In the genomic region with DNA sequence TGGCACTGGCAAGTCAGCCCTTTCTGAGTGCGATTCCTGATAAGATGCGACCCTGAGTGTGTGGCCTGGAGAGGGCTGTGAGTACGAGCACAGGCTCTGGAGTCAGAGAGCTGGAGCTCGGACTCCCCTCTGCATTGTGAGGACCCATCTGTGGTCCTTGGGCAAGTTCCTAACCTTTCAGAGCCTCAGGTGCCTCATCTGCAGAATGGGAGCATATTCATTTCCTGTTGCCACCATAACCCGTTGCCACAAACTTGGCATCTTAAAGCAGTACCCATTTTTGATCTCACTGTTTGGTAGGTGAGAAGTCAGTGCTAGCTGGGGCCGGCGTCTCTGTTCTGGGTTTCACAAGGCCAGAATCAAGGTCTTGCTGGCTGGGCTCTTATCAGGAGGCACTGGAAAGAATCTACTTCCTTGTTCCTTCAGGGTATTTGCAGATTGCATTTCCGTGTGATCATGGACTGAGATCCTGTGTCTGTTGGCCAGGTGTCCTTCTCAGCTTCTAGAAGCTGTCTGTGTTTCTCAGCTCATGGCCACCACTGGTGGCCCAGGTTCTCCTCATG, we compare ENCODE assay signal across 14 cellular contexts. TPM values are rescaled to one million over a fixed set of nuclear protein-coding genes. Genes with fewer than 3 reads are reported as not detected.
DNase-seq lines count a peak whose midpoint lies in the region; ATAC-seq and TF ChIP-seq lines count a peak whose summit lies in the region.
"Had no signal": no experiment of that assay in that cellular context is flagged by ENCODE, and none has a peak within 500 bp of the region (broad histone marks: within the 10 kb centered on the region; RNA-seq: fewer than 3 reads in every experiment).

No MANE protein-coding gene starts in this region.

- H3K4me3 Mint-ChIP-seq in naive thymus-derived CD4-positive, alpha-beta T cell = peak overlapping the region in 7 of 10 donors; percentile 52 to 83 (median 76)
- H3K4me3 Mint-ChIP-seq: activated T-helper 1 cell treated with anti-CD3 and anti-CD28 coated beads, Interleukin-12 subunit alpha, Interleukin-12 subunit beta, Interleukin-2, Interleukin-4 antibody, amounts not matched to agents 30 ng/mL and 10 ng/mL and 1 ng/mL, durations not matched to agents 14 hours and 24 hours and 36 hours; naive B cell had no signal

- H3K9me3 Mint-ChIP-seq in naive thymus-derived CD4-positive, alpha-beta T cell = no peaks in the 10 kb centered on the region
- H3K9me3 Mint-ChIP-seq: activated T-helper 1 cell treated with anti-CD3 and anti-CD28 coated beads, Interleukin-12 subunit alpha, Interleukin-12 subunit beta, Interleukin-2, Interleukin-4 antibody, amounts not matched to agents 30 ng/mL and 10 ng/mL and 1 ng/mL, durations not matched to agents 14 hours and 24 hours and 36 hours; naive B cell had no signal

- intact Hi-C loops in heart left ventricle (cut with DNase I) = loop anchor here in 5 of 10 donors (5.0 to 10.0 kb wide), 5 partner anchors 54 to 187 kb away; partner anchors contain the start of gene GPRC5B (in 2 of the 5)
- intact Hi-C loops in left cardiac atrium (cut with DNase I) = no loop called here
- intact Hi-C loops in body of pancreas (cut with DNase I) = no loop called here
- intact Hi-C loops in naive thymus-derived CD4-positive, alpha-beta T cell (cut with micrococcal nuclease) = no loop called here
- intact Hi-C loops in tibial artery (cut with DNase I; ENCODE audit: low total_unique reads) = no loop called here

- H3K27me3 Mint-ChIP-seq in naive thymus-derived CD4-positive, alpha-beta T cell = no peaks in the 10 kb centered on the region
- H3K27me3 Mint-ChIP-seq: naive B cell had no signal

- no peak overlapping the region for H3K4me3 ChIP-seq in heart left ventricle
- no peak overlapping the region for H3K4me3 ChIP-seq in body of pancreas
- H3K4me3 ChIP-seq in naive thymus-derived CD4-positive, alpha-beta T cell (ENCODE audit: low read length) = no peak overlapping the region
- H3K4me3 ChIP-seq in upper lobe of left lung = no peak overlapping the region
- H3K4me3 ChIP-seq in tibial artery = no peak overlapping the region

- H3K27ac ChIP-seq in heart left ventricle (peak overlapping the region in 9 of 12 donors; percentile 6 to 92 (median 82)), body of pancreas (peak overlapping the region; percentile 13 to 80 (median 60)), upper lobe of left lung (peak overlapping the region in 3 of 4 donors; percentile 14 to 81 (median 19)), tibial artery (no peak overlapping the region)
- H3K27ac ChIP-seq in naive thymus-derived CD4-positive, alpha-beta T cell (ENCODE audit: low read depth, low read length) = peak overlapping the region; percentile 46

- peaks cover 0 to 53% (median 28%) of the 10 kb centered on the region in 9 donors for H3K36me3 ChIP-seq in heart left ventricle
- H3K36me3 ChIP-seq in body of pancreas (replicated peaks in 1 of 2; ENCODE audit: insufficient read depth in 1 of 2, low read depth in 2 of 2) = no peaks in the 10 kb centered on the region
- peaks cover 0 to 22% (median 0%) of the 10 kb centered on the region in 3 experiments for H3K36me3 ChIP-seq in naive thymus-derived CD4-positive, alpha-beta T cell (ENCODE audit: control insufficient read depth in 2 of 3, insufficient read depth in 3 of 3, low read length in 3 of 3)
- H3K36me3 ChIP-seq in upper lobe of left lung = peaks cover 0 to 41% (median 7%) of the 10 kb centered on the region in 4 donors
- H3K36me3 ChIP-seq in tibial artery = peaks cover 28 to 56% (median 31%) of the 10 kb centered on the region in 3 donors

- H3K4me1 ChIP-seq in heart left ventricle (peaks cover 18 to 59% (median 44%) of the 10 kb centered on the region in 12 donors), body of pancreas (peaks cover 42% of the 10 kb centered on the region), upper lobe of left lung (peaks cover 25 to 46% (median 39%) of the 10 kb centered on the region in 4 donors), tibial artery (peaks cover 0 to 26% (median 10%) of the 10 kb centered on the region in 4 donors)
- H3K4me1 ChIP-seq in naive thymus-derived CD4-positive, alpha-beta T cell (ENCODE audit: control insufficient read depth in 2 of 2, insufficient read depth in 2 of 2, low read length in 2 of 2) = peaks cover 34 to 50% of the 10 kb centered on the region in 2 donors

- peaks cover 30 to 74% (median 64%) of the 10 kb centered on the region in 7 donors for H3K4me1 Mint-ChIP-seq in naive thymus-derived CD4-positive, alpha-beta T cell

- DNase-seq in heart left ventricle (no peak), left cardiac atrium (no peak), body of pancreas (peak; percentile 52 to 82 (median 71)), upper lobe of left lung (no peak), NCI-H446 (lab: John Stamatoyannopoulos, UW) (no peak), iPS-NIHi7 (ENCODE audit: extremely low spot score) (no peak), tibial artery (no peak)
- DNase-seq in naive thymus-derived CD4-positive, alpha-beta T cell = no peak
- DNase-seq: activated CD4-positive, alpha-beta T cell treated with anti-CD3 and anti-CD28 coated beads for 48 hours; naive B cell; NCI-H1694 treated with DMSO at 0.1 percent for 48 hours; stimulated activated naive CD8-positive, alpha-beta T cell treated with anti-CD3 and anti-CD28 coated beads, Interleukin-15, Interleukin-2, amounts not matched to agents 100 U/mL and 50 U/mL, for 24 hours had no signal

- H3K27me3 ChIP-seq in heart left ventricle (no peaks in the 10 kb centered on the region), body of pancreas (no peaks in the 10 kb centered on the region), upper lobe of left lung (no peaks in the 10 kb centered on the region), tibial artery (no peaks in the 10 kb centered on the region)
- H3K27me3 ChIP-seq in naive thymus-derived CD4-positive, alpha-beta T cell (ENCODE audit: control insufficient read depth in 2 of 2, insufficient read depth in 2 of 2, low read length in 2 of 2) = no peaks in the 10 kb centered on the region

- TF ChIP-seq POLR2A in heart left ventricle (IDR thresholded peaks at IDR 0.05) = no peak
- TF ChIP-seq POLR2A in body of pancreas (IDR thresholded peaks at IDR 0.05) = no peak
- TF ChIP-seq POLR2A in upper lobe of left lung (IDR thresholded peaks at IDR 0.05) = no peak

- no peak for TF ChIP-seq EP300 in upper lobe of left lung (IDR thresholded peaks at IDR 0.05)

- CTCF ChIA-PET in naive thymus-derived CD4-positive, alpha-beta T cell (lab: Charles Lee) = interaction anchor here (1.6 kb wide), 1 partner anchor 15 kb away, joined by 3 read pairs; no protein-coding TSS in a partner anchor

- POLR2A ChIA-PET in naive thymus-derived CD4-positive, alpha-beta T cell (lab: Charles Lee) = interaction anchor here (2.1 kb wide), 1 partner anchor 20 kb away, joined by 8 read pairs; the partner anchor contains the start of genes IQCK and KNOP1

- 71 to 76% (median 75%) methylated on average over 8 of the region's 8 CpGs for WGBS in heart left ventricle, 4 donors
- WGBS in body of pancreas, 2 donors = 21 to 45% methylated on average over 6 to 8 of the region's 8 CpGs
- WGBS in upper lobe of left lung, 2 donors = 65 to 80% methylated on average over 6 to 8 of the region's 8 CpGs

- H3K9me3 ChIP-seq in heart left ventricle = no peaks in the 10 kb centered on the region
- no peaks in the 10 kb centered on the region for H3K9me3 ChIP-seq in body of pancreas
- no peaks in the 10 kb centered on the region for H3K9me3 ChIP-seq in naive thymus-derived CD4-positive, alpha-beta T cell (ENCODE audit: control insufficient read depth in 2 of 3, low read length in 3 of 3)
- no peaks in the 10 kb centered on the region for H3K9me3 ChIP-seq in upper lobe of left lung
- H3K9me3 ChIP-seq in tibial artery = no peaks in the 10 kb centered on the region

- ATAC-seq in heart left ventricle = no peak
- ATAC-seq in left cardiac atrium = no peak
- peak; percentile 85 for ATAC-seq in body of pancreas
- ATAC-seq in naive thymus-derived CD4-positive, alpha-beta T cell = no peak
- ATAC-seq in upper lobe of left lung (ENCODE audit: low FRiP score in 2 of 2) = no peak
- ATAC-seq: HCT116; stimulated activated naive CD8-positive, alpha-beta T cell treated with anti-CD3 and anti-CD28 coated beads, Interleukin-15, Interleukin-2, amounts not matched to agents 100 U/mL and 50 U/mL, for 24 hours had no signal

- TF ChIP-seq CTCF in heart left ventricle (IDR thresholded peaks at IDR 0.05) (no peak), body of pancreas (IDR thresholded peaks at IDR 0.05) (no peak), upper lobe of left lung (IDR thresholded peaks at IDR 0.05) (no peak), tibial artery (IDR thresholded peaks at IDR 0.05) (no peak)

- H3K27ac Mint-ChIP-seq in naive thymus-derived CD4-positive, alpha-beta T cell = peak overlapping the region in 8 of 9 donors; percentile 90 to 97 (median 94)

- peaks cover 0 to 47% (median 27%) of the 10 kb centered on the region in 5 donors for H3K36me3 Mint-ChIP-seq in naive thymus-derived CD4-positive, alpha-beta T cell

RNA-seq across cellular contexts. Expression of gene KNOP1, which starts 20.2 kb away (rescaled TPM):
- 10 to 100 TPM in 1 of 9 donors, 1 to 10 TPM in 8; 6.3 to 11.5 (median 7.9) TPM for total RNA-seq in heart left ventricle
- 10 to 100 TPM in 1 of 2 donors, 1 to 10 TPM in 1; 9.1 to 12.1 TPM for polyA plus RNA-seq in heart left ventricle
- 1 to 10 TPM; 8.5 to 9.1 TPM for total RNA-seq in left cardiac atrium
- total RNA-seq in body of pancreas = 10 to 100 TPM in 1 of 2 donors, 1 to 10 TPM in 1; 8.6 to 12.2 TPM
- 10 to 100 TPM in 3 of 5 experiments, 1 to 10 TPM in 2; 6.4 to 20.6 (median 18.5) TPM for total RNA-seq in naive thymus-derived CD4-positive, alpha-beta T cell
- polyA plus RNA-seq in naive thymus-derived CD4-positive, alpha-beta T cell = 10 to 100 TPM in 1 of 2 donors, 1 to 10 TPM in 1; 9.8 to 13.4 TPM
- total RNA-seq in upper lobe of left lung = 10 to 100 TPM in 4 of 6 donors, 1 to 10 TPM in 2; 4.4 to 23.3 (median 12.1) TPM

RNA-seq across cellular contexts. Expression of gene IQCK, which starts 20.2 kb away (rescaled TPM):
- total RNA-seq in heart left ventricle (10 to 100 TPM in 3 of 9 donors, 1 to 10 TPM in 6; 5.7 to 17.4 (median 9.0) TPM), left cardiac atrium (1 to 10 TPM; 4.3 to 6.6 TPM), body of pancreas (10 to 100 TPM; 10.9 to 52.7 TPM), upper lobe of left lung (10 to 100 TPM in 5 of 6 donors, 1 to 10 TPM in 1; 9.3 to 50.3 (median 18.3) TPM)
- polyA plus RNA-seq in heart left ventricle = 1 to 10 TPM; 5.6 to 9.6 TPM
- total RNA-seq in naive thymus-derived CD4-positive, alpha-beta T cell = 1 to 10 TPM in 4 of 5 experiments, under 1 TPM in 1; 0.48 to 4.1 (median 2.6) TPM
- 1 to 10 TPM; 3.5 to 5.0 TPM for polyA plus RNA-seq in naive thymus-derived CD4-positive, alpha-beta T cell

Comparison
In these comparisons a context has a peak if more than half of its experiments do, and no peak if none do; other contexts are left out.
1. DNase-seq: peak in body of pancreas (4 of 4); none in heart left ventricle (0 of 5), left cardiac atrium (single experiment), naive thymus-derived CD4-positive, alpha-beta T cell (0 of 9), upper lobe of left lung (0 of 2), NCI-H446 (0 of 2), iPS-NIHi7 (single experiment) and tibial artery (0 of 2).
2. H3K27ac ChIP-seq: peak in heart left ventricle (9 of 12), body of pancreas (4 of 4), naive thymus-derived CD4-positive, alpha-beta T cell (single experiment) and upper lobe of left lung (3 of 4); none in tibial artery (0 of 2).